Comparison of ENCODE assay signal across 12 cellular contexts in the genomic region with DNA sequence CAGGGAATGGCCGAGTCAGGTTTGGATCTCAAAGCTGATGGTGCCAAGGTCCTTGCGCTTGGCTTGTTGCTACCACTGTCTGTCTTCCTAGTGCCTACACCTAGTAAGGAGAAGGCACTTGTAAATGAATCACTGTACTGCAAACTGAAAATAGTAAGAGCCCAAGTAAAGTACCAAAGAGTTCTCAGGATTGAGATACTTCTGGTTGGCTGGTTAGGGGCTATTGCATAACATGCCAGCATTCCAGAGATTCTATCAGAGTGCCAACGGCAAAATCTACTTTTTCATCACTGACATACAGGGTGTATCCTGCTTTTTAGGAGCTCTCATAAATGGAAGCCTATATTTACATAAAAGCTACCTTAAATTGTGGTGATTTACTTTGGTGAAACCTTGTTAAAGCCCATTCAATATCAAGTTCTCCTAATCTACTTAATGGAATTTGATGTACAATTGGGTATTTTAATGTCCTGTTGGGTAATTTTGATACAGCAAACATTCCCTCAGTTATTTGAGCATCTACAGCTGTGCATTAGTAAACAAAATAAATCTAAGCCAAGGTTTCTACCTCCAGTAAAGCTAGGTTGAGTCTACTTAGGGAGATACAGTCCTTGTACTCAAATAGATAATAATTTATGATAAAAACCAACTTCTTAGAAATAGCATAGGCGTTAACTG. TPM values are rescaled to one million over a fixed set of nuclear protein-coding genes. Genes with fewer than 3 reads are reported as not detected.
DNase-seq lines count a peak whose midpoint lies in the region; ATAC-seq and TF ChIP-seq lines count a peak whose summit lies in the region.
"Had no signal": no experiment of that assay in that cellular context is flagged by ENCODE, and none has a peak within 500 bp of the region (broad histone marks: within the 10 kb centered on the region; RNA-seq: fewer than 3 reads in every experiment).

No MANE protein-coding gene starts in this region.

- POLR2A ChIA-PET in AG04449 (lab: Yijun Ruan, JAX) (interaction anchor here (0.9 to 2.1 kb wide), 2 partner anchors 13 to 50 kb away, joined by 3 to 16 read pairs; no protein-coding TSS in a partner anchor), OCI-LY7 (lab: Charles Lee) (interaction anchor here (0.6 to 3.6 kb wide), 7 partner anchors 10 to 45 kb away, joined by 3 to 36 read pairs (median 4); no protein-coding TSS in a partner anchor)

- peak overlapping the region; percentile 57 for H3K27ac Mint-ChIP-seq in neural progenitor cell
- H3K27ac Mint-ChIP-seq in activated naive CD4-positive, alpha-beta T cell treated with anti-CD3 and anti-CD28 coated beads, Interleukin-2, amount 50 U/mL, for 72 hours, result no peak overlapping the region
- no peak overlapping the region for H3K27ac Mint-ChIP-seq in activated naive CD8-positive, alpha-beta T cell treated with anti-CD3 and anti-CD28 coated beads, Interleukin-2, amount 50 U/mL, for 24 hours
- H3K27ac Mint-ChIP-seq: activated naive CD4-positive, alpha-beta T cell treated with anti-CD3 and anti-CD28 coated beads for 36 hours; CD8-positive, alpha-beta T cell had no signal

- H3K9me3 ChIP-seq in OCI-LY7 (ENCODE audit: low read length) (no peaks in the 10 kb centered on the region), neural progenitor cell (ENCODE audit: low read depth) (no peaks in the 10 kb centered on the region)
- H3K9me3 ChIP-seq: neutrophil had no signal

- H3K79me2 ChIP-seq in OCI-LY7 (ENCODE audit: insufficient read depth, low read depth, low read length), result no peaks in the 10 kb centered on the region
- H3K79me2 ChIP-seq in neural progenitor cell (ENCODE audit: low read depth), result no peaks in the 10 kb centered on the region

- H3K4me3 Mint-ChIP-seq in neural progenitor cell, result no peak overlapping the region
- no peak overlapping the region for H3K4me3 Mint-ChIP-seq in activated naive CD8-positive, alpha-beta T cell treated with anti-CD3 and anti-CD28 coated beads, Interleukin-2, amount 50 U/mL, for 24 hours
- H3K4me3 Mint-ChIP-seq: activated naive CD4-positive, alpha-beta T cell treated with anti-CD3 and anti-CD28 coated beads for 36 hours; CD8-positive, alpha-beta T cell had no signal

- H3K27me3 Mint-ChIP-seq in neural progenitor cell (ENCODE audit: insufficient read depth, low read depth), result peaks cover 6% of the 10 kb centered on the region
- H3K27me3 Mint-ChIP-seq in activated naive CD8-positive, alpha-beta T cell treated with anti-CD3 and anti-CD28 coated beads, Interleukin-2, amount 50 U/mL, for 24 hours, result no peaks in the 10 kb centered on the region

- H3K4me1 Mint-ChIP-seq in neural progenitor cell, result peaks cover 5% of the 10 kb centered on the region
- H3K4me1 Mint-ChIP-seq in activated naive CD8-positive, alpha-beta T cell treated with anti-CD3 and anti-CD28 coated beads, Interleukin-2, amount 50 U/mL, for 24 hours, result peaks cover 2% of the 10 kb centered on the region

- H3K4me3 ChIP-seq in AG04449 (ENCODE audit: low read depth, low read length), result no peak overlapping the region
- no peak overlapping the region for H3K4me3 ChIP-seq in OCI-LY7 (ENCODE audit: low read depth, low read length, poor library complexity, severe bottlenecking)
- H3K4me3 ChIP-seq in neural progenitor cell, result no peak overlapping the region

- no peaks in the 10 kb centered on the region for H3K36me3 ChIP-seq in OCI-LY7 (ENCODE audit: insufficient read depth, low read length)
- H3K36me3 ChIP-seq in neural progenitor cell, result no peaks in the 10 kb centered on the region
- H3K36me3 ChIP-seq: neutrophil had no signal

- no peak overlapping the region for H3K9ac ChIP-seq in neural progenitor cell

- no peaks in the 10 kb centered on the region for H3K27me3 ChIP-seq in neural progenitor cell
- H3K27me3 ChIP-seq: neutrophil had no signal

- H2AFZ ChIP-seq in OCI-LY7 (ENCODE audit: low read length), result peak overlapping the region; percentile 84; the same call in 1 of the 2 replicates
- H2AFZ ChIP-seq in neural progenitor cell (replicated peaks), result no peak overlapping the region

- peak; percentile 47 for DNase-seq in AG04449 (ENCODE audit: low read depth, low spot score)
- no peak for DNase-seq in OCI-LY7 (ENCODE audit: low spot score)
- peak; percentile 55 for DNase-seq in fibroblast of gingiva (ENCODE audit: low read depth)
- DNase-seq in neural progenitor cell (ENCODE audit: low spot score), result no peak
- DNase-seq in pons (ENCODE audit: low spot score), result no peak
- no peak for DNase-seq in activated naive CD4-positive, alpha-beta T cell treated with anti-CD3 and anti-CD28 coated beads, Interleukin-2, amount 50 U/mL, for 72 hours (ENCODE audit: low spot score in 2 of 2)
- no peak for DNase-seq in activated naive CD8-positive, alpha-beta T cell treated with anti-CD3 and anti-CD28 coated beads, Interleukin-2, amount 50 U/mL, for 24 hours
- no peak for DNase-seq in hippocampal formation (lab: John Stamatoyannopoulos, UW)
- DNase-seq: activated naive CD4-positive, alpha-beta T cell treated with anti-CD3 and anti-CD28 coated beads for 36 hours; CD8-positive, alpha-beta T cell; NCI-H524 treated with DMSO at 0.1 percent for 48 hours had no signal

- intact Hi-C loops in OCI-LY7 (cut with micrococcal nuclease; ENCODE audit: unreplicated experiment), result no loop called here

- CTCF ChIA-PET in AG04449 (lab: Yijun Ruan, JAX), result interaction anchor here (0.7 to 1.9 kb wide), 6 partner anchors 10 to 73 kb away, joined by 3 to 5 read pairs (median 4); no protein-coding TSS in a partner anchor
- CTCF ChIA-PET in OCI-LY7 (lab: Charles Lee; ENCODE audit: unreplicated experiment), result interaction anchor here (0.5 kb wide), 1 partner anchor 20 kb away, joined by 5 read pairs; no protein-coding TSS in a partner anchor

- no peaks in the 10 kb centered on the region for H3K36me3 Mint-ChIP-seq in neural progenitor cell
- peaks cover under 1% of the 10 kb centered on the region in 2 donors for H3K36me3 Mint-ChIP-seq in activated naive CD4-positive, alpha-beta T cell treated with anti-CD3 and anti-CD28 coated beads, Interleukin-2, amount 50 U/mL, for 72 hours
- no peaks in the 10 kb centered on the region for H3K36me3 Mint-ChIP-seq in activated naive CD8-positive, alpha-beta T cell treated with anti-CD3 and anti-CD28 coated beads, Interleukin-2, amount 50 U/mL, for 24 hours (ENCODE audit: low read depth)
- H3K36me3 Mint-ChIP-seq: CD8-positive, alpha-beta T cell had no signal

- TF ChIP-seq CTCF in AG04449 (IDR thresholded peaks at IDR 0.05; ENCODE audit: insufficient read depth, low read length, missing control alignments) (no peak), OCI-LY7 (conservative IDR thresholded peaks at IDR 0.05; ENCODE audit: low read length) (no peak), neural progenitor cell (IDR thresholded peaks at IDR 0.05) (no peak)

- H3K9me2 ChIP-seq in OCI-LY7 (ENCODE audit: insufficient read depth, low read length), result no peaks in the 10 kb centered on the region

- H3K4me1 ChIP-seq in OCI-LY7 (ENCODE audit: insufficient read depth, low read length, poor library complexity, severe bottlenecking) (peaks cover 21% of the 10 kb centered on the region), neural progenitor cell (no peaks in the 10 kb centered on the region)

- BruUV-seq in OCI-LY7 (replicated peaks; lab: Mats Ljungman, UMichigan), result no TSS peak

- H3F3A ChIP-seq in neural progenitor cell (ENCODE audit: low read depth), result peaks cover 2% of the 10 kb centered on the region

- H3K9me3 Mint-ChIP-seq in neural progenitor cell, result peaks cover 5% of the 10 kb centered on the region
- H3K9me3 Mint-ChIP-seq in activated naive CD4-positive, alpha-beta T cell treated with anti-CD3 and anti-CD28 coated beads, Interleukin-2, amount 50 U/mL, for 72 hours, result peaks cover 0 to under 1% of the 10 kb centered on the region in 2 donors
- H3K9me3 Mint-ChIP-seq in activated naive CD8-positive, alpha-beta T cell treated with anti-CD3 and anti-CD28 coated beads, Interleukin-2, amount 50 U/mL, for 24 hours, result peaks cover under 1% of the 10 kb centered on the region
- H3K9me3 Mint-ChIP-seq: activated naive CD4-positive, alpha-beta T cell treated with anti-CD3 and anti-CD28 coated beads for 36 hours; CD8-positive, alpha-beta T cell had no signal

- ATAC-seq in activated naive CD4-positive, alpha-beta T cell treated with anti-CD3 and anti-CD28 coated beads, Interleukin-2, amount 50 U/mL, for 72 hours, result no peak
- no peak for ATAC-seq in activated naive CD8-positive, alpha-beta T cell treated with anti-CD3 and anti-CD28 coated beads, Interleukin-2, amount 50 U/mL, for 24 hours
- ATAC-seq: CD8-positive, alpha-beta T cell had no signal

- H3K27ac ChIP-seq in OCI-LY7 (ENCODE audit: low read depth, low read length, poor library complexity, severe bottlenecking), result no peak overlapping the region
- H3K27ac ChIP-seq in neural progenitor cell, result no peak overlapping the region
- H3K27ac ChIP-seq: neutrophil had no signal

- peak overlapping the region; percentile 24 for H3K4me2 ChIP-seq in OCI-LY7 (ENCODE audit: low read length)
- no peak overlapping the region for H3K4me2 ChIP-seq in neural progenitor cell

- no peaks in the 10 kb centered on the region for H4K20me1 ChIP-seq in OCI-LY7 (ENCODE audit: insufficient read depth, low read length)
- no peaks in the 10 kb centered on the region for H4K20me1 ChIP-seq in neural progenitor cell (ENCODE audit: low read depth)

RNA-seq across cellular contexts. Expression of gene CHD2, which starts 30.7 kb away (rescaled TPM):
- total RNA-seq in OCI-LY7 (2014; rRNA removed; shearing (Covaris generic)), result 133 and 169 TPM in 2 replicates
- 213 and 259 TPM in 2 replicates for total RNA-seq in OCI-LY7 (2022)
- 77.6 and 128 TPM in 2 replicates for total RNA-seq in neural progenitor cell (ENCODE audit: low replicate concordance)
- 100 to 1,000 TPM; 187 to 214 TPM for total RNA-seq in activated naive CD4-positive, alpha-beta T cell treated with anti-CD3 and anti-CD28 coated beads, Interleukin-2, amount 50 U/mL, for 72 hours

Comparison
In these comparisons a context has a peak if more than half of its experiments do, and no peak if none do; other contexts are left out.
1. DNase-seq: peak in AG04449 (single experiment) and fibroblast of gingiva (single experiment); none in OCI-LY7 (single experiment), neural progenitor cell (single experiment), pons (single experiment), activated naive CD4-positive, alpha-beta T cell treated with anti-CD3 and anti-CD28 coated beads, Interleukin-2, amount 50 U/mL, for 72 hours (0 of 2), activated naive CD8-positive, alpha-beta T cell treated with anti-CD3 and anti-CD28 coated beads, Interleukin-2, amount 50 U/mL, for 24 hours (single experiment) and hippocampal formation (0 of 2).